In genomic region chr11:67606150-67606476, GRCh38 we compare ENCODE assay signal across 8 cellular contexts. TPM values are rescaled to one million over a fixed set of nuclear protein-coding genes. Genes with fewer than 3 reads are reported as not detected.
A peak's percentile ranks its signal among the peaks of the same experiment; 100 is the strongest.
DNase-seq lines count a peak whose midpoint lies in the region; ATAC-seq and TF ChIP-seq lines count a peak whose summit lies in the region.

No MANE protein-coding gene starts in this region.

- H3K27ac ChIP-seq in KOPT-K1 (ENCODE audit: low read depth, low read length, poor library complexity, severe bottlenecking) (peak overlapping the region; percentile 71), duodenal mucosa (ENCODE audit: low read depth, low read length) (no peak overlapping the region)
- peak overlapping the region; percentile 87 for H3K27ac ChIP-seq in naive thymus-derived CD4-positive, alpha-beta T cell (ENCODE audit: low read depth, low read length)

- H3K4me3 Mint-ChIP-seq in naive thymus-derived CD4-positive, alpha-beta T cell, result peak overlapping the region; percentile 85 to 99 (median 93)

- no peaks in the 10 kb centered on the region for H3K9me3 Mint-ChIP-seq in naive thymus-derived CD4-positive, alpha-beta T cell

- ATAC-seq in naive thymus-derived CD4-positive, alpha-beta T cell, result no peak
- ATAC-seq in GM19351 (IDR thresholded peaks at IDR 0.05; ENCODE audit: unreplicated experiment) (no peak), GM21786 (IDR thresholded peaks at IDR 0.05; ENCODE audit: unreplicated experiment) (no peak), HG03378 (IDR thresholded peaks at IDR 0.05; ENCODE audit: unreplicated experiment) (no peak)

- TF ChIP-seq CTCF in AG09309 (IDR thresholded peaks at IDR 0.05; ENCODE audit: control insufficient read depth, insufficient read depth, low read depth, low read length, missing control alignments), result no peak

- intact Hi-C loops in naive thymus-derived CD4-positive, alpha-beta T cell (cut with micrococcal nuclease), result loop anchor here (1.0 to 2.0 kb wide), 12 partner anchors 8 to 424 kb away; partner anchors contain the start of genes CDK2AP2 (in 2 of the 2), GSTP1 (in 2 of the 2), NDUFS8 (in 1 of the 2) and POLD4 (in 1 of the 2)

- H3K4me3 ChIP-seq in AG09309 (ENCODE audit: control insufficient read depth, low read depth, low read length) (peak overlapping the region; percentile 98), duodenal mucosa (ENCODE audit: low read depth in 1 of 2, low read length in 2 of 2) (peak overlapping the region; percentile 80 to 100)
- peak overlapping the region; percentile 97 for H3K4me3 ChIP-seq in naive thymus-derived CD4-positive, alpha-beta T cell (ENCODE audit: low read length)

- peak overlapping the region in 8 of 9 donors; percentile 78 to 96 (median 92) for H3K27ac Mint-ChIP-seq in naive thymus-derived CD4-positive, alpha-beta T cell

- no peaks in the 10 kb centered on the region for H3K27me3 ChIP-seq in duodenal mucosa (ENCODE audit: control insufficient read depth in 1 of 2, insufficient read depth in 2 of 2, low read length in 2 of 2)
- no peaks in the 10 kb centered on the region for H3K27me3 ChIP-seq in naive thymus-derived CD4-positive, alpha-beta T cell (ENCODE audit: control insufficient read depth in 2 of 2, insufficient read depth in 2 of 2, low read length in 2 of 2)

- CTCF ChIA-PET in naive thymus-derived CD4-positive, alpha-beta T cell (lab: Charles Lee), result interaction anchor here (1.0 kb wide), 1 partner anchor 24 kb away, joined by 3 read pairs; the partner anchor contains the start of gene NUDT8

- peaks cover 30% of the 10 kb centered on the region for H3K36me3 ChIP-seq in KOPT-K1 (ENCODE audit: insufficient read depth, low read length)
- peaks cover 15 to 26% of the 10 kb centered on the region in 2 donors for H3K36me3 ChIP-seq in duodenal mucosa (ENCODE audit: control insufficient read depth in 1 of 2, insufficient read depth in 2 of 2, low read length in 2 of 2)
- H3K36me3 ChIP-seq in naive thymus-derived CD4-positive, alpha-beta T cell (ENCODE audit: control insufficient read depth in 2 of 3, insufficient read depth in 3 of 3, low read length in 3 of 3), result peaks cover 0 to 31% (median 5%) of the 10 kb centered on the region in 3 experiments

- peak overlapping the region; percentile 3 to 53 for H3K9ac ChIP-seq in duodenal mucosa (ENCODE audit: low read depth in 1 of 2, low read length in 2 of 2)

- H3K27me3 Mint-ChIP-seq in naive thymus-derived CD4-positive, alpha-beta T cell, result peaks cover under 1 to 20% (median 15%) of the 10 kb centered on the region in 5 donors

- H3K36me3 Mint-ChIP-seq in naive thymus-derived CD4-positive, alpha-beta T cell, result peaks cover 0 to 19% (median 3%) of the 10 kb centered on the region in 5 donors

- H3K4me1 Mint-ChIP-seq in naive thymus-derived CD4-positive, alpha-beta T cell, result peaks cover 0 to 36% (median 14%) of the 10 kb centered on the region in 7 donors

- DNase-seq in AG09309 (ENCODE audit: low read depth) (no peak), NCI-H1694 treated with DMSO at 0.1 percent for 48 hours (lab: John Stamatoyannopoulos, UW) (no peak)
- no peak for DNase-seq in naive thymus-derived CD4-positive, alpha-beta T cell

- H3K4me1 ChIP-seq in duodenal mucosa (ENCODE audit: control insufficient read depth in 1 of 2, insufficient read depth in 2 of 2, low read length in 2 of 2), result peaks cover 12 to 14% of the 10 kb centered on the region in 2 donors
- H3K4me1 ChIP-seq in naive thymus-derived CD4-positive, alpha-beta T cell (ENCODE audit: control insufficient read depth in 2 of 2, insufficient read depth in 2 of 2, low read length in 2 of 2), result peaks cover 8 to 19% of the 10 kb centered on the region in 2 donors

- H3K9me3 ChIP-seq in KOPT-K1 (ENCODE audit: insufficient read depth, low read length, poor library complexity, severe bottlenecking) (no peaks in the 10 kb centered on the region), duodenal mucosa (ENCODE audit: control insufficient read depth in 1 of 2, low read length in 2 of 2) (no peaks in the 10 kb centered on the region)
- H3K9me3 ChIP-seq in naive thymus-derived CD4-positive, alpha-beta T cell (ENCODE audit: control insufficient read depth in 2 of 3, low read length in 3 of 3), result no peaks in the 10 kb centered on the region

- POLR2A ChIA-PET in naive thymus-derived CD4-positive, alpha-beta T cell (lab: Charles Lee), result interaction anchor here (1.4 kb wide), 1 partner anchor 28 kb away, joined by 3 read pairs; no protein-coding TSS in a partner anchor

RNA-seq across cellular contexts. Expression of gene NDUFV1, which starts 0.6 kb away (rescaled TPM):
- total RNA-seq in naive thymus-derived CD4-positive, alpha-beta T cell, result 100 to 1,000 TPM; 198 to 253 (median 212) TPM
- 100 to 1,000 TPM; 111 to 113 TPM for polyA plus RNA-seq in naive thymus-derived CD4-positive, alpha-beta T cell

RNA-seq across cellular contexts. Expression of gene GSTP1, which starts 22.5 kb away (rescaled TPM):
- total RNA-seq in naive thymus-derived CD4-positive, alpha-beta T cell, result 100 to 1,000 TPM in 4 of 5 experiments, 10 to 100 TPM in 1; 77.2 to 265 (median 139) TPM
- 100 to 1,000 TPM; 190 to 202 TPM for polyA plus RNA-seq in naive thymus-derived CD4-positive, alpha-beta T cell

RNA-seq across cellular contexts. Expression of gene NUDT8, which starts 23.6 kb away (rescaled TPM):
- total RNA-seq in naive thymus-derived CD4-positive, alpha-beta T cell, result 10 to 100 TPM in 1 of 5 experiments, 1 to 10 TPM in 4; 3.1 to 10.4 (median 4.0) TPM
- 1 to 10 TPM; 3.3 to 3.7 TPM for polyA plus RNA-seq in naive thymus-derived CD4-positive, alpha-beta T cell

RNA-seq across cellular contexts. Expression of gene TBX10, which starts 33.5 kb away (rescaled TPM):
- total RNA-seq in naive thymus-derived CD4-positive, alpha-beta T cell, result not detected
- not detected for polyA plus RNA-seq in naive thymus-derived CD4-positive, alpha-beta T cell

RNA-seq across cellular contexts. Expression of gene ACY3, which starts 44.4 kb away (rescaled TPM):
- under 1 TPM in 3 of 5 experiments, not detected in 2; 0.29 to 0.49 (median 0.42) TPM for total RNA-seq in naive thymus-derived CD4-positive, alpha-beta T cell
- polyA plus RNA-seq in naive thymus-derived CD4-positive, alpha-beta T cell, result under 1 TPM in 1 of 2 donors, not detected in 1; 0.57 TPM
